In genomic region chr19:57537953-57538547, GRCh38 we compare ENCODE assay signal across 1 cellular context.
TF ChIP-seq lines count a peak whose summit lies in the region.

No MANE protein-coding gene starts in this region.

TF ChIP-seq in HEK293, 187 proteins besides CTCF, POLR2A, EP300 and RAD21 (continued from another document):
- TF ChIP-seq ZNF311 (tag by site-specific recombination; IDR thresholded peaks at IDR 0.05; ENCODE audit: borderline replicate concordance) (no peak), SALL2 (tag by site-specific recombination; IDR thresholded peaks at IDR 0.05; ENCODE audit: borderline replicate concordance) (no peak), WT1 (tag by site-specific recombination; IDR thresholded peaks at IDR 0.05) (no peak), ZNF404 (tag by site-specific recombination; IDR thresholded peaks at IDR 0.05) (no peak), ZNF624 (tag by site-specific recombination; IDR thresholded peaks at IDR 0.05) (no peak), ZNF157 (tag by site-specific recombination; IDR thresholded peaks at IDR 0.05) (no peak), ZBTB17 (tag by site-specific recombination; IDR thresholded peaks at IDR 0.05) (no peak), ZBTB49 (tag by site-specific recombination; IDR thresholded peaks at IDR 0.05; ENCODE audit: low read depth) (no peak), SETDB1 (IDR thresholded peaks at IDR 0.05; ENCODE audit: insufficient read length, low read length) (peak; percentile 96), HIC1 (tag by site-specific recombination; IDR thresholded peaks at IDR 0.05) (no peak), ZNF274 (IDR thresholded peaks at IDR 0.05; ENCODE audit: low read length) (no peak), ZNF274 (tag by site-specific recombination; IDR thresholded peaks at IDR 0.05; ENCODE audit: borderline replicate concordance) (peak; percentile 79; the same call in 1 of the 2 replicates), IKZF3 (tag by site-specific recombination; IDR thresholded peaks at IDR 0.05) (no peak), GLIS1 (tag by site-specific recombination; IDR thresholded peaks at IDR 0.05) (no peak)
